In the genomic region with DNA sequence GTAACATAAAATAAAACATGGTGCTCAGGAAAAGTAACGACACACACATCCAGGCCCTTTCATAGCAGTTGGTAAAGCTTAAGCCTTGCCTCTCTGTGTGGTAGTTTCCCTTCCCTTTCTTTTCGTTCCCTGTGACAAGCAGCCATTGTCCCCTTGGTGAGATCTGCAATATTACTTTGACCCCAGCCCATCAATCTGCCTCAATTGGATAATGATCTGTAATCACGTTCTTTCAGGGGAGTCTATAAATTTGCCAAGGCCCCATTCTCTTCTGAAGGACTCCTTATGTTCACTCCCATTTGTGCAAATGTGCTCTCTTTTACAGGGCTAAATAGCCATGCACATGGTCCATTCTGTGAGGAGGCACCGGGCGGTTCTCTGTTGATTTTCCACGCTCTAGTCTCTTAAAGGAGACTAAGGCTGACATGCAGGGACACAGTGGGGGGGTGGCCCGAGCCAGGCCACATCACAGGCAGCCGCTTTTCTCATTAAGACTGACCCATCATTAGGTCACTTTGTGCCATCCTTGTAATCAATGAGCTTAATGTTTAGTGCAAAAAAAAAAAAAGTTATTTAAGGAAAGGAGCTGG, we compare ENCODE assay signal across 25 cellular contexts.
DNase-seq lines count a peak whose midpoint lies in the region; ATAC-seq, FAIRE-seq and TF ChIP-seq lines count a peak whose summit lies in the region.
"Had no signal": no experiment of that assay in that cellular context is flagged by ENCODE, and none has a peak within 500 bp of the region (broad histone marks: within the 10 kb centered on the region; RNA-seq: fewer than 3 reads in every experiment).

No MANE protein-coding gene starts in this region.

- no peaks in the 10 kb centered on the region for H3K9me3 ChIP-seq in neuronal stem cell (replicated peaks in 1 of 2; ENCODE audit: control insufficient read depth in 2 of 2, insufficient read depth in 1 of 2, low read depth in 1 of 2, low read length in 2 of 2)
- H3K9me3 ChIP-seq: adrenal gland, body of pancreas, lower lobe of right lung, tibial artery had no signal

- H3K4me3 Mint-ChIP-seq in brain = peak overlapping the region in 3 of 5 experiments; percentile 12 to 66 (median 20)
- no peak overlapping the region for H3K4me3 Mint-ChIP-seq in activated T-cell treated with anti-CD3 and anti-CD28 coated beads, Interleukin-2, amount 50 U/mL, for 72 hours
- H3K4me3 Mint-ChIP-seq: activated naive CD4-positive, alpha-beta T cell treated with anti-CD3 and anti-CD28 coated beads, Interleukin-2, amount 10 ng/mL, durations not matched to agents 7 days and 5 days; naive thymus-derived CD4-positive, alpha-beta T cell had no signal

- no peak overlapping the region for H3K9ac ChIP-seq in neuronal stem cell (ENCODE audit: low read depth, low read length, poor library complexity)

- no peaks in the 10 kb centered on the region for H3K9me3 Mint-ChIP-seq in brain
- peaks cover 2 to 3% of the 10 kb centered on the region in 2 donors for H3K9me3 Mint-ChIP-seq in activated T-cell treated with anti-CD3 and anti-CD28 coated beads, Interleukin-2, amount 50 U/mL, for 72 hours

- H3K4me3 ChIP-seq in neuronal stem cell (ENCODE audit: low read length in 2 of 2) = no peak overlapping the region
- H3K4me3 ChIP-seq: adrenal gland, body of pancreas, hepatocyte, lower lobe of right lung, tibial artery had no signal

- H3K23ac ChIP-seq in neuronal stem cell (ENCODE audit: low read depth, low read length, poor library complexity) = no peak overlapping the region

- no CpG with 5 or more reads among the region's 8 CpGs for WGBS in neuronal stem cell (ENCODE audit: extremely low coverage in 2 of 2, insufficient read length in 2 of 2, insufficient replicate concordance in 1 of 2), 2 donors

- H3K18ac ChIP-seq in neuronal stem cell (ENCODE audit: low read length) = no peak overlapping the region

- DNase-seq in NCI-H1436 (lab: John Stamatoyannopoulos, UW) = peak; percentile 67
- DNase-seq in NCI-H2081 treated with DMSO at 0.1 percent for 48 hours (lab: John Stamatoyannopoulos, UW) = peak; percentile 86
- peak; percentile 65 for DNase-seq in neuronal stem cell (ENCODE audit: low spot score)
- no peak for DNase-seq in activated T-cell treated with anti-CD3 and anti-CD28 coated beads, Interleukin-2, amount 50 U/mL, for 72 hours
- DNase-seq in RCC 7860 (ENCODE audit: low spot score) = no peak
- DNase-seq in D721Med (ENCODE audit: insufficient read length, low spot score) = no peak
- DNase-seq: activated CD4-positive, alpha-beta T cell treated with anti-CD3 and anti-CD28 coated beads, Interleukin-2, amount 50 U/mL, for 48 hours; activated CD4-positive, CD25-positive, alpha-beta regulatory T cell treated with anti-CD3 and anti-CD28 coated beads, Interleukin-2, amount 50 U/mL, for 72 hours; activated naive CD4-positive, alpha-beta T cell treated with anti-CD3 and anti-CD28 coated beads, Interleukin-2, amount 10 ng/mL, durations not matched to agents 7 days and 5 days; adrenal gland; body of pancreas; Kasumi-1; lower lobe of right lung; naive thymus-derived CD4-positive, alpha-beta T cell; NCI-H2029; NCI-H446; NK-92 treated with Interleukin-12 subunit alpha and Interleukin-12 subunit beta, amount 100 ng/mL, for 24 hours; PC-3; SHP77; stimulated activated CD4-positive, alpha-beta T cell treated with anti-CD3 and anti-CD28 coated beads, Interleukin-4, amount 100 ng/mL, for 24 hours; tibial artery had no signal

- H3K4me2 ChIP-seq in neuronal stem cell (ENCODE audit: insufficient read depth, low read length, poor library complexity, severe bottlenecking) = no peak overlapping the region
- H3K4me2 ChIP-seq: hepatocyte had no signal

- no peaks in the 10 kb centered on the region for H3K79me1 ChIP-seq in neuronal stem cell (ENCODE audit: low read depth, low read length)

- no peak overlapping the region for H2BK5ac ChIP-seq in neuronal stem cell (ENCODE audit: low read length)

- H3K27me3 Mint-ChIP-seq in brain = peaks cover 56% of the 10 kb centered on the region
- no peaks in the 10 kb centered on the region for H3K27me3 Mint-ChIP-seq in activated T-cell treated with anti-CD3 and anti-CD28 coated beads, Interleukin-2, amount 50 U/mL, for 72 hours (ENCODE audit: low read depth)
- H3K27me3 Mint-ChIP-seq: activated naive CD4-positive, alpha-beta T cell treated with anti-CD3 and anti-CD28 coated beads, Interleukin-2, amount 10 ng/mL, durations not matched to agents 7 days and 5 days; naive thymus-derived CD4-positive, alpha-beta T cell had no signal

- H4K8ac ChIP-seq in neuronal stem cell (ENCODE audit: low read depth, low read length) = no peak overlapping the region

- H2BK120ac ChIP-seq in neuronal stem cell (ENCODE audit: low read depth, low read length) = no peak overlapping the region

- no peaks in the 10 kb centered on the region for H3K36me3 ChIP-seq in neuronal stem cell (replicated peaks in 1 of 2; ENCODE audit: control insufficient read depth in 2 of 2, insufficient read depth in 2 of 2, low read length in 2 of 2)
- H3K36me3 ChIP-seq: adrenal gland, lower lobe of right lung, tibial artery had no signal

- H3K27me3 ChIP-seq in neuronal stem cell (ENCODE audit: control insufficient read depth in 3 of 3, insufficient read depth in 3 of 3, low read depth in 1 of 3, low read length in 3 of 3) = peaks cover 0 to 13% (median 0%) of the 10 kb centered on the region in 3 experiments
- H3K27me3 ChIP-seq: adrenal gland, body of pancreas, hepatocyte, tibial artery had no signal

- no peaks in the 10 kb centered on the region for H3K36me3 Mint-ChIP-seq in brain
- H3K36me3 Mint-ChIP-seq in activated T-cell treated with anti-CD3 and anti-CD28 coated beads, Interleukin-2, amount 50 U/mL, for 72 hours (ENCODE audit: insufficient read depth in 2 of 2) = no peaks in the 10 kb centered on the region
- H3K36me3 Mint-ChIP-seq: activated naive CD4-positive, alpha-beta T cell treated with anti-CD3 and anti-CD28 coated beads, Interleukin-2, amount 10 ng/mL, durations not matched to agents 7 days and 5 days; naive thymus-derived CD4-positive, alpha-beta T cell had no signal

- H3K27ac Mint-ChIP-seq in brain = peak overlapping the region in 2 of 5 experiments; percentile 33 to 64
- no peak overlapping the region for H3K27ac Mint-ChIP-seq in activated T-cell treated with anti-CD3 and anti-CD28 coated beads, Interleukin-2, amount 50 U/mL, for 72 hours
- H3K27ac Mint-ChIP-seq: activated naive CD4-positive, alpha-beta T cell treated with anti-CD3 and anti-CD28 coated beads, Interleukin-2, amount 10 ng/mL, durations not matched to agents 7 days and 5 days; naive thymus-derived CD4-positive, alpha-beta T cell had no signal

- H2AFZ ChIP-seq in neuronal stem cell (ENCODE audit: low read length) = no peak overlapping the region
- H2AFZ ChIP-seq: hepatocyte had no signal

- no peak overlapping the region for H3K4ac ChIP-seq in neuronal stem cell (ENCODE audit: low read length)

- no peak for FAIRE-seq in RCC 7860 (lab: Jason Lieb, UNC)
- FAIRE-seq in D721Med (lab: Jason Lieb, UNC) = no peak
- FAIRE-seq: frontal cortex had no signal

- H3K27ac ChIP-seq in neuronal stem cell (replicated peaks; ENCODE audit: low read length) = peak overlapping the region; percentile 17
- H3K27ac ChIP-seq: adrenal gland, body of pancreas, C4-2B, hepatocyte, lower lobe of right lung, tibial artery had no signal

- H3K4me1 ChIP-seq in neuronal stem cell (ENCODE audit: control insufficient read depth in 2 of 2, insufficient read depth in 1 of 2, low read depth in 1 of 2, low read length in 2 of 2) = peaks cover 0 to 5% of the 10 kb centered on the region in 2 donors
- H3K4me1 ChIP-seq: adrenal gland, body of pancreas, lower lobe of right lung, tibial artery had no signal

- no peak overlapping the region for H2AK5ac ChIP-seq in neuronal stem cell (ENCODE audit: low read depth, low read length)

- H3K14ac ChIP-seq in neuronal stem cell (ENCODE audit: low read length) = no peak overlapping the region

- no peak overlapping the region for H4K91ac ChIP-seq in neuronal stem cell (ENCODE audit: low read depth, low read length, poor library complexity)

- peaks cover 28% of the 10 kb centered on the region for H3K4me1 Mint-ChIP-seq in brain
- no peaks in the 10 kb centered on the region for H3K4me1 Mint-ChIP-seq in activated T-cell treated with anti-CD3 and anti-CD28 coated beads, Interleukin-2, amount 50 U/mL, for 72 hours (ENCODE audit: low read depth)
- H3K4me1 Mint-ChIP-seq: activated naive CD4-positive, alpha-beta T cell treated with anti-CD3 and anti-CD28 coated beads, Interleukin-2, amount 10 ng/mL, durations not matched to agents 7 days and 5 days; naive thymus-derived CD4-positive, alpha-beta T cell had no signal

- TF ChIP-seq CTCF in brain (conservative IDR thresholded peaks at IDR 0.05) (no peak), D721Med (IDR thresholded peaks at IDR 0.05; ENCODE audit: insufficient read depth, missing control alignments) (no peak)

- H2BK15ac ChIP-seq in neuronal stem cell (ENCODE audit: low read length) = no peak overlapping the region

- ATAC-seq in activated T-cell treated with anti-CD3 and anti-CD28 coated beads, Interleukin-2, amount 50 U/mL, for 72 hours (replicated peaks in 1 of 2) = no peak
- ATAC-seq: body of pancreas; lower lobe of right lung; naive thymus-derived CD4-positive, alpha-beta T cell; PC-3 had no signal

- H2BK12ac ChIP-seq in neuronal stem cell (ENCODE audit: low read length) = no peak overlapping the region

Comparison
In these comparisons a context has a peak if more than half of its experiments do, and no peak if none do; other contexts are left out.
1. DNase-seq: peak in NCI-H1436 (single experiment), NCI-H2081 treated with DMSO at 0.1 percent for 48 hours (single experiment) and neuronal stem cell (single experiment); none in activated T-cell treated with anti-CD3 and anti-CD28 coated beads, Interleukin-2, amount 50 U/mL, for 72 hours (0 of 2), RCC 7860 (single experiment) and D721Med (single experiment).
2. H3K4me3 Mint-ChIP-seq: peak in brain (3 of 5); none in activated T-cell treated with anti-CD3 and anti-CD28 coated beads, Interleukin-2, amount 50 U/mL, for 72 hours (0 of 2).